In the genomic region with DNA sequence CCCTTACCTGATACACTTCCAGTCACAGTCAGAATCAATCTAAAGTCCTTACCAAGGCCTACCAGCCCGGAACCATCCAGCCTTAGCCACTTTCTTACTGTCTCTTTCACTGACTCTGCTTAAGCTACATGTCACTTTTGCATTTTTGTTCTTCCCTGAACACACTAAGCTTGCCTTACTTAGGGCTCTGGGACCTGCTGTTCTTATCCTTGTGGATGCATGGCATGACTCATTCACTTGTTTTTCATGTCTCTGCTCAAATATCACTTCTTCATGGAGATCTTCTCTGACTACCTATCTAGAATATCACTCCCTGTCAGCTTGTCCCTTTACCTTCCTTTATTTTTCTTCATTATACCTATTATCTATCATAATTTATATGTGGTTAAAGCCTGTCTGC, we compare ENCODE assay signal across 29 cellular contexts.
A peak's percentile ranks its signal among the peaks of the same experiment; 100 is the strongest.
DNase-seq lines count a peak whose midpoint lies in the region; ATAC-seq, FAIRE-seq and TF ChIP-seq lines count a peak whose summit lies in the region.
"Had no signal": no experiment of that assay in that cellular context is flagged by ENCODE, and none has a peak within 500 bp of the region (broad histone marks: within the 10 kb centered on the region; RNA-seq: fewer than 3 reads in every experiment).

No MANE protein-coding gene starts in this region.

- no peak for TF ChIP-seq POLR2A in H1 (IDR thresholded peaks at IDR 0.05; ENCODE audit: control extremely low read depth in 1 of 2, low read depth in 2 of 2, low read length in 2 of 2)

- no peak overlapping the region for H2BK20ac ChIP-seq in H1 (ENCODE audit: low read length)

- H3K4me3 ChIP-seq in PC-3 (ENCODE audit: low read length) (no peak overlapping the region), H1 (ENCODE audit: extremely low read depth in 1 of 4, insufficient read depth in 2 of 4, low read depth in 3 of 4, low read length in 4 of 4) (no peak overlapping the region)
- H3K4me3 ChIP-seq: heart left ventricle had no signal

- H3K9me3 Mint-ChIP-seq in nephron, result no peaks in the 10 kb centered on the region
- H3K9me3 Mint-ChIP-seq: activated CD4-positive, alpha-beta memory T cell treated with anti-CD3 and anti-CD28 coated beads, Interleukin-2, amount 10 ng/mL, durations not matched to agents 7 days and 5 days; CD8-positive, alpha-beta memory T cell; mesothelial cell of epicardium; naive B cell; stimulated activated memory B cell treated with anti-CD40 and anti-IgM and Interleukin-4, amounts not matched to agents 10 μg/mL and 1 μg/mL and 100 μg/mL, for 72 hours had no signal

- CTCF ChIA-PET in PC-3 (lab: Charles Lee), result interaction anchor here (0.6 kb wide), 1 partner anchor 67 kb away, joined by 3 read pairs; no protein-coding TSS in a partner anchor
- CTCF ChIA-PET in H1 (lab: Charles Lee; ENCODE audit: partially characterized antibody), result interaction anchor here (0.8 to 6.2 kb wide), 5 partner anchors 10 to 409 kb away, joined by 3 to 42 read pairs (median 4); no protein-coding TSS in a partner anchor

- DNase-seq in DMS53 treated with DMSO at 0.1 percent for 48 hours (lab: John Stamatoyannopoulos, UW; ENCODE audit: unreplicated experiment), result peak; percentile 7
- peak; percentile 16 for DNase-seq in PC-3
- DNase-seq in H1 (ENCODE audit: low read depth in 1 of 2, low spot score in 2 of 2), result no peak
- no peak for DNase-seq in HK-2 (ENCODE audit: unreplicated experiment)
- DNase-seq in HT-29 (ENCODE audit: low spot score), result no peak
- DNase-seq: activated CD4-positive, alpha-beta memory T cell treated with anti-CD3 and anti-CD28 coated beads, Interleukin-2, amount 10 ng/mL, durations not matched to agents 7 days and 5 days; activated CD4-positive, alpha-beta T cell treated with anti-CD3 and anti-CD28 coated beads for 1 hour; activated CD8-positive, alpha-beta memory T cell treated with anti-CD3 and anti-CD28 coated beads, Interleukin-2, amount 50 U/mL, for 4 hours; activated naive CD4-positive, alpha-beta T cell treated with anti-CD3 and anti-CD28 coated beads, Interleukin-2, amount 50 U/mL, for 16 hours; aorta; CD8-positive, alpha-beta memory T cell; cortex of kidney; GF-D8; heart left ventricle; naive B cell; NCI-H1048; NCI-H2107; NCI-H446; NCI-H774; SHP77 treated with DMSO at 0.1 percent for 48 hours; trophoblast cell had no signal

- H2AK5ac ChIP-seq in H1 (ENCODE audit: low read depth, low read length), result no peak overlapping the region

- peak overlapping the region in 2 of 3 experiments; percentile 10 to 43 for H3K27ac Mint-ChIP-seq in nephron
- H3K27ac Mint-ChIP-seq: activated CD4-positive, alpha-beta memory T cell treated with anti-CD3 and anti-CD28 coated beads, Interleukin-2, amount 10 ng/mL, durations not matched to agents 7 days and 5 days; B cell; mesothelial cell of epicardium; stimulated activated memory B cell treated with anti-CD40 and anti-IgM and Interleukin-4, amounts not matched to agents 10 μg/mL and 1 μg/mL and 100 μg/mL, for 72 hours had no signal

- H3K4ac ChIP-seq in H1 (replicated peaks; ENCODE audit: insufficient read length, low read depth, low read length), result no peak overlapping the region

- H3K9me2 ChIP-seq in PC-3 (replicated peaks; ENCODE audit: low read length), result no peaks in the 10 kb centered on the region

- peak; percentile 45; the same call in 1 of the 2 replicates for ATAC-seq in PC-3
- no peak for ATAC-seq in GM19452 (IDR thresholded peaks at IDR 0.05; ENCODE audit: unreplicated experiment)
- no peak for ATAC-seq in GM21367 (IDR thresholded peaks at IDR 0.05; ENCODE audit: unreplicated experiment)
- ATAC-seq: esophagus mucosa; heart left ventricle; stimulated activated memory B cell treated with anti-CD40 and anti-IgM and Interleukin-4, amounts not matched to agents 10 μg/mL and 1 μg/mL and 100 μg/mL, for 72 hours had no signal

- no peaks in the 10 kb centered on the region for H3F3A ChIP-seq in PC-3 (ENCODE audit: low read length, unreplicated experiment)

- H3K27ac ChIP-seq in PC-3 (ENCODE audit: low read length) (no peak overlapping the region), H1 (ENCODE audit: low read depth, low read length) (no peak overlapping the region)
- H3K27ac ChIP-seq: heart left ventricle had no signal

- FAIRE-seq in H1 (lab: Jason Lieb, UNC), result no peak
- FAIRE-seq: RCC 7860 had no signal

- no peak for TF ChIP-seq EP300 in H1 (IDR thresholded peaks at IDR 0.05; ENCODE audit: borderline replicate concordance in 1 of 2, low read depth in 2 of 2, low read length in 2 of 2)

- H3K4me2 ChIP-seq in PC-3 (ENCODE audit: low read length) (no peak overlapping the region), H1 (ENCODE audit: insufficient read depth in 1 of 2, low read depth in 2 of 2, low read length in 2 of 2) (0 out of 4 replicates have a peak overlapping the region, but pooled peaks of 1 of the 2 experiments have one; percentile 15)

- H3K9ac ChIP-seq in PC-3 (ENCODE audit: low read length), result no peak overlapping the region
- H3K9ac ChIP-seq in H1 (replicated peaks in 1 of 4; ENCODE audit: extremely low read depth in 1 of 4, low read depth in 3 of 4, low read length in 3 of 4), result no peak overlapping the region

- POLR2A ChIA-PET in PC-3 (lab: Charles Lee; ENCODE audit: unreplicated experiment), result no interaction called here
- POLR2A ChIA-PET in H1 (lab: Charles Lee; ENCODE audit: partially characterized antibody), result interaction anchor here (0.6 kb wide), 1 partner anchor 15 kb away, joined by 4 read pairs; no protein-coding TSS in a partner anchor

- no peaks in the 10 kb centered on the region for H3K9me3 ChIP-seq in PC-3 (ENCODE audit: low read length)
- no peaks in the 10 kb centered on the region for H3K9me3 ChIP-seq in H1 (ENCODE audit: insufficient read depth in 2 of 2, low read depth in 1 of 2, low read length in 1 of 2)
- H3K9me3 ChIP-seq: heart left ventricle had no signal

- no peak overlapping the region for H2BK15ac ChIP-seq in H1 (ENCODE audit: low read length)

- no peak overlapping the region for H4K91ac ChIP-seq in H1 (replicated peaks; ENCODE audit: insufficient read length, low read length)

- no peak overlapping the region for H4K5ac ChIP-seq in H1 (ENCODE audit: insufficient read length, low read depth, low read length)

- no peaks in the 10 kb centered on the region for H3K79me2 ChIP-seq in PC-3 (ENCODE audit: low read length)
- H3K79me2 ChIP-seq in H1 (ENCODE audit: control insufficient read depth in 1 of 2, insufficient read depth in 2 of 2, low read length in 2 of 2), result no peaks in the 10 kb centered on the region

- no peaks in the 10 kb centered on the region for H3K27me3 Mint-ChIP-seq in nephron (ENCODE audit: low read depth)

- H3K56ac ChIP-seq in H1 (replicated peaks; ENCODE audit: insufficient read length, low read depth, low read length), result no peak overlapping the region

- H4K8ac ChIP-seq in H1 (ENCODE audit: extremely low read depth, insufficient read depth, low read length), result no peak overlapping the region

- H3K79me1 ChIP-seq in H1 (ENCODE audit: low read depth, low read length), result no peaks in the 10 kb centered on the region

- H3K23ac ChIP-seq in H1 (ENCODE audit: insufficient read length), result no peak overlapping the region

- H3K4me1 ChIP-seq in PC-3 (ENCODE audit: insufficient read depth, low read length) (no peaks in the 10 kb centered on the region), H1 (replicated peaks in 1 of 4; ENCODE audit: control insufficient read depth in 3 of 4, insufficient read depth in 4 of 4, low read length in 3 of 4) (peaks cover 5 to 12% (median 6%) of the 10 kb centered on the region in 4 experiments; a peak in 6 of 7 replicates)
- H3K4me1 ChIP-seq: heart left ventricle had no signal

- peaks cover 32% of the 10 kb centered on the region for H3K4me1 Mint-ChIP-seq in nephron
- H3K4me1 Mint-ChIP-seq: activated CD4-positive, alpha-beta memory T cell treated with anti-CD3 and anti-CD28 coated beads, Interleukin-2, amount 10 ng/mL, durations not matched to agents 7 days and 5 days; B cell; CD8-positive, alpha-beta memory T cell; naive B cell; stimulated activated memory B cell treated with anti-CD40 and anti-IgM and Interleukin-4, amounts not matched to agents 10 μg/mL and 1 μg/mL and 100 μg/mL, for 72 hours had no signal

- H3K4me3 Mint-ChIP-seq in nephron, result no peak overlapping the region
- H3K4me3 Mint-ChIP-seq: activated CD4-positive, alpha-beta memory T cell treated with anti-CD3 and anti-CD28 coated beads, Interleukin-2, amount 10 ng/mL, durations not matched to agents 7 days and 5 days; B cell; CD8-positive, alpha-beta memory T cell; mesothelial cell of epicardium; naive B cell; stimulated activated memory B cell treated with anti-CD40 and anti-IgM and Interleukin-4, amounts not matched to agents 10 μg/mL and 1 μg/mL and 100 μg/mL, for 72 hours had no signal

- no peak for TF ChIP-seq CTCF in PC-3 (conservative IDR thresholded peaks at IDR 0.05; ENCODE audit: low read depth, low read length)
- TF ChIP-seq CTCF in H1 (IDR thresholded peaks at IDR 0.05; ENCODE audit: control extremely low read depth in 1 of 3, insufficient read depth in 1 of 3, low read depth in 1 of 3, low read length in 3 of 3), result no peak
- TF ChIP-seq CTCF in nephron (IDR thresholded peaks at IDR 0.05; ENCODE audit: unreplicated experiment in 3 of 3), result no peak

- no peak overlapping the region for H2BK12ac ChIP-seq in H1 (ENCODE audit: low read depth, low read length)

- no peaks in the 10 kb centered on the region for H4K20me1 ChIP-seq in PC-3 (ENCODE audit: low read length)
- no peaks in the 10 kb centered on the region for H4K20me1 ChIP-seq in H1 (replicated peaks in 1 of 2; ENCODE audit: control insufficient read depth in 1 of 2, insufficient read depth in 2 of 2, low read length in 2 of 2)

- no peak overlapping the region for H2AFZ ChIP-seq in PC-3 (ENCODE audit: low read length)
- H2AFZ ChIP-seq in H1 (ENCODE audit: low read length), result no peak overlapping the region

- peak overlapping the region; percentile 36 for H2BK120ac ChIP-seq in H1 (replicated peaks; ENCODE audit: low read depth, low read length)

- H3K18ac ChIP-seq in H1 (ENCODE audit: extremely low read depth, low read length), result no peak overlapping the region; the same call in 1 of the 2 replicates

- 84% methylated on average over 1 of the region's 1 CpG; no CpG with 5 or more reads in 1 of the 2 experiments for WGBS in H1 (ENCODE audit: extremely low coverage in 1 of 2, insufficient coverage in 1 of 2, insufficient read length in 1 of 2, insufficient replicate concordance in 2 of 2, low coverage in 1 of 2, low lambda C conversion rate in 2 of 2, missing lambda C conversion rate in 1 of 2), 2 experiments

- H3K23me2 ChIP-seq in H1 (ENCODE audit: low read depth, low read length), result no peaks in the 10 kb centered on the region

- H3K36me3 ChIP-seq in PC-3 (ENCODE audit: low read depth, low read length), result no peaks in the 10 kb centered on the region
- H3K36me3 ChIP-seq in H1 (ENCODE audit: control insufficient read depth in 2 of 4, insufficient read depth in 4 of 4, low read length in 3 of 4), result no peaks in the 10 kb centered on the region
- H3K36me3 ChIP-seq: heart left ventricle had no signal

- intact Hi-C loops in PC-3 (cut with micrococcal nuclease), result no loop called here

- no peak for TF ChIP-seq RAD21 in H1 (IDR thresholded peaks at IDR 0.05 in 1 of 2, conservative IDR thresholded peaks at IDR 0.05 in 1 of 2; ENCODE audit: low read depth in 2 of 2, low read length in 2 of 2)

- H2BK5ac ChIP-seq in H1 (ENCODE audit: low read depth, low read length), result no peak overlapping the region

- no peak overlapping the region for H3K14ac ChIP-seq in H1 (ENCODE audit: insufficient read length)

- no peaks in the 10 kb centered on the region for H3K36me3 Mint-ChIP-seq in nephron (ENCODE audit: low read depth)
- H3K36me3 Mint-ChIP-seq: CD8-positive, alpha-beta memory T cell; mesothelial cell of epicardium; naive B cell; stimulated activated memory B cell treated with anti-CD40 and anti-IgM and Interleukin-4, amounts not matched to agents 10 μg/mL and 1 μg/mL and 100 μg/mL, for 72 hours had no signal

- H3K27me3 ChIP-seq in PC-3 (ENCODE audit: low read length) (no peaks in the 10 kb centered on the region), H1 (replicated peaks in 1 of 4; ENCODE audit: control insufficient read depth in 3 of 4, extremely low read depth in 1 of 4, insufficient read depth in 3 of 4, low read length in 3 of 4) (no peaks in the 10 kb centered on the region)
- H3K27me3 ChIP-seq: heart left ventricle had no signal

- no TSS peak for BruUV-seq in PC-3 (replicated peaks; lab: Mats Ljungman, UMichigan)

Comparison
In these comparisons a context has a peak if more than half of its experiments do, and no peak if none do; other contexts are left out.
1. DNase-seq: peak in DMS53 treated with DMSO at 0.1 percent for 48 hours (single experiment) and PC-3 (single experiment); none in H1 (0 of 2), HK-2 (single experiment) and HT-29 (single experiment).